8 cellular contexts compared by ENCODE assay signal in the genomic region with DNA sequence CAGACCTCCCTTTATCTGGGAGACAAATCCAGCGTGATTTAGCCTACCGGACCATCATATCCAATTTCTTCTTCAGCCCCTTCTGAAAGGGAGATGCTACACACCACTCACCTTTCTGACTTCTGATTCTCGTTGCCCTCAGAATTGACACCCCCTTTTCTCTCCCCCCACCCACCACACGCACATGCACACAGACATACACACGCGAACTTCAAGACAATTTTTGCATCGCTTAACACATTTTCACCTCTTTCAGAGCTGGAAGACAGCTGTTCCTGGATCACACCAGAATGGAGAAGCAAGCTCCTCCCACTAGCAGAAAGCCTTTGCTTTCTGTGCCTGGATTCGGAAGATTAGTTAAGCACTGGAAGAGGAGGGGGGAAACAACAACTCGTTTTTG. TPM values are rescaled to one million over a fixed set of nuclear protein-coding genes. Genes with fewer than 3 reads are reported as not detected.
DNase-seq lines count a peak whose midpoint lies in the region; ATAC-seq lines count a peak whose summit lies in the region.

No MANE protein-coding gene starts in this region.

- ATAC-seq in GM21786 (IDR thresholded peaks at IDR 0.05; ENCODE audit: unreplicated experiment) (no peak), HG03457 (IDR thresholded peaks at IDR 0.05; ENCODE audit: unreplicated experiment) (no peak), HG02981 (IDR thresholded peaks at IDR 0.05; ENCODE audit: unreplicated experiment) (no peak)

- H3K9me3 ChIP-seq in mononuclear cell (ENCODE audit: low read depth, low read length): no peaks in the 10 kb centered on the region

- peak; percentile 38 for DNase-seq in DMS53 treated with DMSO at 0.1 percent for 48 hours (lab: John Stamatoyannopoulos, UW; ENCODE audit: unreplicated experiment)
- peak; percentile 6 for DNase-seq in NCI-H1694 treated with DMSO at 0.1 percent for 48 hours (lab: John Stamatoyannopoulos, UW)
- DNase-seq in cerebellar cortex (ENCODE audit: low spot score): peak; percentile 77
- no peak for DNase-seq in NCI-H774 (lab: John Stamatoyannopoulos, UW)

- H3K27me3 ChIP-seq in mononuclear cell (ENCODE audit: insufficient read depth, low read length): peaks cover 41% of the 10 kb centered on the region

- peaks cover 22% of the 10 kb centered on the region for H3K4me1 ChIP-seq in mononuclear cell (ENCODE audit: insufficient read depth, low read length)

- H3K4me3 ChIP-seq in mononuclear cell (ENCODE audit: low read length): peak overlapping the region; percentile 44

RNA-seq across cellular contexts. Expression of gene SNCA, which starts 1.0 kb away (rescaled TPM):
- total RNA-seq in mononuclear cell: 15.1 TPM

RNA-seq across cellular contexts. Expression of gene MMRN1, which starts 56.6 kb away (rescaled TPM):
- 8.1 TPM for total RNA-seq in mononuclear cell
